Comparison of ENCODE assay signal across 13 cellular contexts in genomic region chr15:100730655-100731240, GRCh38.
A peak's percentile ranks its signal among the peaks of the same experiment; 100 is the strongest.
DNase-seq lines count a peak whose midpoint lies in the region; ATAC-seq and TF ChIP-seq lines count a peak whose summit lies in the region.
"Had no signal": no experiment of that assay in that cellular context is flagged by ENCODE, and none has a peak within 500 bp of the region (broad histone marks: within the 10 kb centered on the region; RNA-seq: fewer than 3 reads in every experiment).

No MANE protein-coding gene starts in this region.

- no peak overlapping the region for H3K4me2 ChIP-seq in HCT116 (ENCODE audit: low read length)

- H3K4me3 ChIP-seq in Caco-2 (ENCODE audit: low read depth, low read length), result no peak overlapping the region
- H3K4me3 ChIP-seq in HCT116 (replicated peaks in 1 of 2; ENCODE audit: low read depth in 1 of 2, low read length in 2 of 2), result no peak overlapping the region
- no peak overlapping the region for H3K4me3 ChIP-seq in CD8-positive, alpha-beta memory T cell (ENCODE audit: low read length)

- H3K9me3 Mint-ChIP-seq in Caco-2 (ENCODE audit: unreplicated experiment), result peaks cover 10% of the 10 kb centered on the region
- H3K9me3 Mint-ChIP-seq in osteocyte (ENCODE audit: unreplicated experiment), result no peaks in the 10 kb centered on the region
- peaks cover 0 to 2% (median 0%) of the 10 kb centered on the region in 5 donors for H3K9me3 Mint-ChIP-seq in CD8-positive, alpha-beta memory T cell
- H3K9me3 Mint-ChIP-seq: CD8-positive, alpha-beta T cell had no signal

- H3K27ac Mint-ChIP-seq in Caco-2 (ENCODE audit: unreplicated experiment) (peak overlapping the region; percentile 42), osteocyte (ENCODE audit: unreplicated experiment) (no peak overlapping the region)
- H3K27ac Mint-ChIP-seq in CD8-positive, alpha-beta memory T cell, result no peak overlapping the region
- H3K27ac Mint-ChIP-seq: CD8-positive, alpha-beta T cell had no signal

- ATAC-seq in HCT116, result no peak
- ATAC-seq: CD8-positive, alpha-beta T cell had no signal

- DNase-seq in Caco-2, result no peak
- no peak for DNase-seq in HCT116 (ENCODE audit: low read depth, low spot score)
- DNase-seq in ecto neural progenitor cell (ENCODE audit: low spot score), result peak; percentile 35
- DNase-seq in osteocyte (ENCODE audit: extremely low spot score, unreplicated experiment), result peak; percentile 66
- no peak for DNase-seq in NAMALWA (ENCODE audit: low spot score)
- no peak for DNase-seq in CD8-positive, alpha-beta memory T cell
- no peak for DNase-seq in NCI-H524 treated with DMSO at 0.1 percent for 48 hours (lab: John Stamatoyannopoulos, UW)
- DNase-seq: CD8-positive, alpha-beta T cell; DMS53; GF-D8 had no signal

- no peaks in the 10 kb centered on the region for H3K79me2 ChIP-seq in HCT116 (ENCODE audit: insufficient read depth, low read length)

- no peak for TF ChIP-seq POLR2A in HCT116 (IDR thresholded peaks at IDR 0.05; ENCODE audit: borderline replicate concordance, extremely low read depth, insufficient read depth, insufficient read length)

- intact Hi-C loops in Caco-2 (cut with micrococcal nuclease; ENCODE audit: unreplicated experiment), result loop anchor here (5.0 kb wide), 1 partner anchor 142 kb away; no protein-coding TSS in a partner anchor
- intact Hi-C loops in HCT116 (cut with micrococcal nuclease), result no loop called here

- H3K9me3 ChIP-seq in Caco-2 (no peaks in the 10 kb centered on the region; the same call in 1 of the 2 replicates), HCT116 (ENCODE audit: control insufficient read depth in 1 of 2, insufficient read depth in 1 of 2, low read depth in 1 of 2, low read length in 2 of 2) (peaks cover 0 to 6% of the 10 kb centered on the region in 2 experiments; a peak in 1 of 4 replicates)
- no peaks in the 10 kb centered on the region for H3K9me3 ChIP-seq in CD8-positive, alpha-beta memory T cell (ENCODE audit: low read length)
- H3K9me3 ChIP-seq: BE2C had no signal

- H3K27me3 Mint-ChIP-seq in Caco-2 (ENCODE audit: insufficient read depth, unreplicated experiment) (no peaks in the 10 kb centered on the region), osteocyte (ENCODE audit: unreplicated experiment) (no peaks in the 10 kb centered on the region)
- peaks cover 0 to 14% of the 10 kb centered on the region in 2 donors for H3K27me3 Mint-ChIP-seq in CD8-positive, alpha-beta memory T cell

- no peak for TF ChIP-seq RAD21 in HCT116 (IDR thresholded peaks at IDR 0.05; ENCODE audit: low read depth)

- no peak overlapping the region for H2AFZ ChIP-seq in HCT116 (ENCODE audit: low read depth, low read length, poor library complexity, severe bottlenecking)

- BruUV-seq in Caco-2 (replicated peaks; lab: Mats Ljungman, UMichigan) (no TSS peak), HCT116 (replicated peaks; lab: Mats Ljungman, UMichigan) (no TSS peak)

- H3K9ac ChIP-seq in HCT116 (ENCODE audit: low read length), result 0 out of 2 replicates have a peak overlapping the region, but pooled peaks have one; percentile 5

- H3K36me3 ChIP-seq in Caco-2 (ENCODE audit: control insufficient read depth, insufficient read depth, low read length) (no peaks in the 10 kb centered on the region), HCT116 (ENCODE audit: control insufficient read depth in 1 of 2, insufficient read depth in 2 of 2, low read length in 2 of 2) (no peaks in the 10 kb centered on the region)
- no peaks in the 10 kb centered on the region for H3K36me3 ChIP-seq in CD8-positive, alpha-beta memory T cell (ENCODE audit: insufficient read depth, low read length)
- H3K36me3 ChIP-seq: BE2C had no signal

- H3K27ac ChIP-seq in HCT116 (ENCODE audit: low read depth, low read length), result no peak overlapping the region
- no peak overlapping the region for H3K27ac ChIP-seq in CD8-positive, alpha-beta memory T cell (ENCODE audit: low read depth, low read length)
- H3K27ac ChIP-seq: C4-2B had no signal

- peaks cover 25% of the 10 kb centered on the region for H3K4me1 ChIP-seq in Caco-2
- H3K4me1 ChIP-seq in HCT116 (ENCODE audit: control insufficient read depth in 1 of 2, insufficient read depth in 2 of 2, low read length in 2 of 2), result peaks cover 35 to 96% of the 10 kb centered on the region in 2 experiments
- no peaks in the 10 kb centered on the region for H3K4me1 ChIP-seq in CD8-positive, alpha-beta memory T cell (ENCODE audit: insufficient read depth, low read length)
- H3K4me1 ChIP-seq: BE2C had no signal

- H4K20me1 ChIP-seq in HCT116 (ENCODE audit: insufficient read depth), result no peaks in the 10 kb centered on the region

- CTCF ChIA-PET in Caco-2 (lab: Charles Lee) (no interaction called here), HCT116 (lab: Charles Lee) (no interaction called here)
- CTCF ChIA-PET in CD8-positive, alpha-beta memory T cell (lab: Charles Lee), result no interaction called here

- TF ChIP-seq CTCF in Caco-2 (IDR thresholded peaks at IDR 0.05; ENCODE audit: insufficient read depth in 1 of 2, low read depth in 1 of 2, low read length in 1 of 2, severe bottlenecking in 1 of 2, unreplicated experiment in 1 of 2) (no peak), HCT116 (IDR thresholded peaks at IDR 0.05 in 2 of 3, conservative IDR thresholded peaks at IDR 0.05 in 1 of 3; ENCODE audit: borderline replicate concordance in 1 of 3, insufficient read depth in 1 of 3, low read depth in 2 of 3, low read length in 2 of 3) (no peak), osteocyte (IDR thresholded peaks at IDR 0.05) (no peak)

- POLR2A ChIA-PET in Caco-2 (lab: Charles Lee) (no interaction called here), HCT116 (lab: Charles Lee) (no interaction called here)
- POLR2A ChIA-PET in CD8-positive, alpha-beta memory T cell (lab: Charles Lee), result no interaction called here

- H3K4me1 Mint-ChIP-seq in Caco-2 (ENCODE audit: low read depth, unreplicated experiment) (peaks cover 32% of the 10 kb centered on the region), osteocyte (ENCODE audit: unreplicated experiment) (peaks cover 31% of the 10 kb centered on the region)
- no peaks in the 10 kb centered on the region for H3K4me1 Mint-ChIP-seq in CD8-positive, alpha-beta memory T cell
- H3K4me1 Mint-ChIP-seq: IgD-negative memory B cell had no signal

- RAD21 ChIA-PET in HCT116 (lab: Charles Lee; ENCODE audit: low non-redundant PET in 1 of 2, low total read pairs in 2 of 2, uncharacterized antibody in 2 of 2, unreplicated experiment in 2 of 2), result no interaction called here

- no peaks in the 10 kb centered on the region for H3K27me3 ChIP-seq in Caco-2 (replicated peaks; ENCODE audit: control insufficient read depth, insufficient read depth, low read length)
- no peaks in the 10 kb centered on the region for H3K27me3 ChIP-seq in HCT116 (ENCODE audit: insufficient read depth, low read length)
- no peaks in the 10 kb centered on the region for H3K27me3 ChIP-seq in CD8-positive, alpha-beta memory T cell (ENCODE audit: insufficient read depth, low read length, poor library complexity, severe bottlenecking)
- H3K27me3 ChIP-seq: BE2C had no signal

- peaks cover 5% of the 10 kb centered on the region for H3K36me3 Mint-ChIP-seq in Caco-2 (ENCODE audit: insufficient read depth, unreplicated experiment)
- H3K36me3 Mint-ChIP-seq in osteocyte (ENCODE audit: unreplicated experiment), result no peaks in the 10 kb centered on the region
- no peaks in the 10 kb centered on the region for H3K36me3 Mint-ChIP-seq in CD8-positive, alpha-beta memory T cell
- H3K36me3 Mint-ChIP-seq: CD8-positive, alpha-beta T cell had no signal

- no peaks in the 10 kb centered on the region for H3K9me2 ChIP-seq in HCT116 (ENCODE audit: insufficient read depth)

- H3K4me3 Mint-ChIP-seq in Caco-2 (ENCODE audit: unreplicated experiment) (no peak overlapping the region), osteocyte (ENCODE audit: unreplicated experiment) (no peak overlapping the region)
- H3K4me3 Mint-ChIP-seq in CD8-positive, alpha-beta memory T cell, result no peak overlapping the region
- H3K4me3 Mint-ChIP-seq: CD8-positive, alpha-beta T cell; IgD-negative memory B cell had no signal

TF ChIP-seq in HCT116, 20 proteins besides CTCF, POLR2A, EP300 and RAD21:
- TF ChIP-seq, protein P1, sequence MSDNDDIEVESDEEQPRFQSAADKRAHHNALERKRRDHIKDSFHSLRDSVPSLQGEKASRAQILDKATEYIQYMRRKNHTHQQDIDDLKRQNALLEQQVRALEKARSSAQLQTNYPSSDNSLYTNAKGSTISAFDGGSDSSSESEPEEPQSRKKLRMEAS (IDR thresholded peaks at IDR 0.05), result no peak
- no peak for TF ChIP-seq SP1 (IDR thresholded peaks at IDR 0.05; ENCODE audit: low read depth)
- no peak for TF ChIP-seq POLR2AphosphoS5 (IDR thresholded peaks at IDR 0.05; ENCODE audit: low read depth, low read length)
- TF ChIP-seq TCF7L2 (IDR thresholded peaks at IDR 0.05; ENCODE audit: borderline replicate concordance, extremely low read depth, insufficient read depth, insufficient read length), result no peak
- TF ChIP-seq, protein P2, sequence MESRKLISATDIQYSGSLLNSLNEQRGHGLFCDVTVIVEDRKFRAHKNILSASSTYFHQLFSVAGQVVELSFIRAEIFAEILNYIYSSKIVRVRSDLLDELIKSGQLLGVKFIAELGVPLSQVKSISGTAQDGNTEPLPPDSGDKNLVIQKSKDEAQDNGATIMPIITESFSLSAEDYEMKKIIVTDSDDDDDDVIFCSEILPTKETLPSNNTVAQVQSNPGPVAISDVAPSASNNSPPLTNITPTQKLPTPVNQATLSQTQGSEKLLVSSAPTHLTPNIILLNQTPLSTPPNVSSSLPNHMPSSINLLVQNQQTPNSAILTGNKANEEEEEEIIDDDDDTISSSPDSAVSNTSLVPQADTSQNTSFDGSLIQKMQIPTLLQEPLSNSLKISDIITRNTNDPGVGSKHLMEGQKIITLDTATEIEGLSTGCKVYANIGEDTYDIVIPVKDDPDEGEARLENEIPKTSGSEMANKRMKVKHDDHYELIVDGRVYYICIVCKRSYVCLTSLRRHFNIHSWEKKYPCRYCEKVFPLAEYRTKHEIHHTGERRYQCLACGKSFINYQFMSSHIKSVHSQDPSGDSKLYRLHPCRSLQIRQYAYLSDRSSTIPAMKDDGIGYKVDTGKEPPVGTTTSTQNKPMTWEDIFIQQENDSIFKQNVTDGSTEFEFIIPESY (IDR thresholded peaks at IDR 0.05; ENCODE audit: extremely low read depth, insufficient replicate concordance, low read length), result no peak
- TF ChIP-seq SRF (IDR thresholded peaks at IDR 0.05; ENCODE audit: low read depth), result no peak
- no peak for TF ChIP-seq CBX3 (IDR thresholded peaks at IDR 0.05; ENCODE audit: low read depth)
- TF ChIP-seq ZNF274 (IDR thresholded peaks at IDR 0.05; ENCODE audit: low read depth, low read length), result no peak
- TF ChIP-seq FOSL1 (IDR thresholded peaks at IDR 0.05; ENCODE audit: low read depth), result no peak
- TF ChIP-seq JUND (IDR thresholded peaks at IDR 0.05), result no peak
- no peak for TF ChIP-seq YY1 (IDR thresholded peaks at IDR 0.05; ENCODE audit: extremely low read depth, insufficient replicate concordance, low read depth, low read length)
TF ChIP-seq in HCT116: peak in this region for 0.

Comparison
In these comparisons a context has a peak if more than half of its experiments do, and no peak if none do; other contexts are left out.
1. DNase-seq: peak in ecto neural progenitor cell (single experiment) and osteocyte (single experiment); none in Caco-2 (0 of 2), HCT116 (single experiment), NAMALWA (single experiment), CD8-positive, alpha-beta memory T cell (0 of 5) and NCI-H524 treated with DMSO at 0.1 percent for 48 hours (single experiment).